30 cellular contexts compared by ENCODE assay signal in the genomic region with DNA sequence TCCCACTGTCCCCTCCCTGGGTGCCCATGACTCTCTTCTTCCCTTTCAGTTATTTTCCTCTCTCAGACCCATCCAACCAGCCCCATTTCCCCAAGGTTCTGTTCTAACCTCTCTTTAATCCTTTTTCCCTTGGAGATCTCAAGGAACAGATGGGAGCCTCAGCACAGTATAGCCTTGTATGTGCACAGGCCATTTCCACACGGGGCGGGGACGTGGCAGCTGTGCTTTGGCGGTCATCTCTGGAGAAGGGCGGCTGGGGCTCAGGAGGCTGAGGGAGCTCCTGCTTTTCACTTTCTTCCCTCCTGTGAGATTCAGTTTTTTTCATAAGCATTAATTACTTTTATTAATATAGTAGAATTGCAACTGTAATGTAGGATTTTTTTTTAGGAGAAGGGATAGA.
A peak's percentile ranks its signal among the peaks of the same experiment; 100 is the strongest.
DNase-seq lines count a peak whose midpoint lies in the region; ATAC-seq and TF ChIP-seq lines count a peak whose summit lies in the region.
"Had no signal": no experiment of that assay in that cellular context is flagged by ENCODE, and none has a peak within 500 bp of the region (broad histone marks: within the 10 kb centered on the region; RNA-seq: fewer than 3 reads in every experiment).

No MANE protein-coding gene starts in this region.

- ATAC-seq in CD4-positive, CD25-positive, alpha-beta regulatory T cell (ENCODE audit: low read depth in 2 of 2): no peak
- ATAC-seq: activated naive CD4-positive, alpha-beta T cell treated with anti-CD3 and anti-CD28 coated beads, Interleukin-2, amount 50 U/mL, for 72 hours; effector memory CD8-positive, alpha-beta T cell; left cardiac atrium; natural killer cell; PC-3; T-cell had no signal

- no peak overlapping the region for H4K12ac ChIP-seq in trophoblast cell (ENCODE audit: low read depth, low read length)

- no peak overlapping the region for H3K4ac ChIP-seq in trophoblast cell (ENCODE audit: low read depth, low read length)

- H3K9me3 Mint-ChIP-seq in CD4-positive, CD25-positive, alpha-beta regulatory T cell: peaks cover 0 to 3% (median 1%) of the 10 kb centered on the region in 7 donors
- peaks cover 21% of the 10 kb centered on the region for H3K9me3 Mint-ChIP-seq in glutamatergic neuron (ENCODE audit: unreplicated experiment)
- H3K9me3 Mint-ChIP-seq: natural killer cell, T-cell had no signal

- H3K27me3 ChIP-seq in CD4-positive, CD25-positive, alpha-beta regulatory T cell (ENCODE audit: control insufficient read depth, insufficient read depth, low read length): no peaks in the 10 kb centered on the region
- H3K27me3 ChIP-seq in trophoblast cell (ENCODE audit: insufficient read depth, low read length): no peaks in the 10 kb centered on the region
- H3K27me3 ChIP-seq in spleen (replicated peaks in 1 of 7): no peaks in the 10 kb centered on the region
- H3K27me3 ChIP-seq: esophagus squamous epithelium had no signal

- TF ChIP-seq CTCF in glutamatergic neuron (IDR thresholded peaks at IDR 0.05; ENCODE audit: partially characterized antibody, unreplicated experiment) (no peak), spleen (IDR thresholded peaks at IDR 0.05 in 8 of 11, conservative IDR thresholded peaks at IDR 0.05 in 3 of 11) (no peak)

- no peaks in the 10 kb centered on the region for H3K36me3 Mint-ChIP-seq in CD4-positive, CD25-positive, alpha-beta regulatory T cell
- peaks cover 8% of the 10 kb centered on the region for H3K36me3 Mint-ChIP-seq in glutamatergic neuron (ENCODE audit: unreplicated experiment)
- H3K36me3 Mint-ChIP-seq: activated naive CD4-positive, alpha-beta T cell treated with anti-CD3 and anti-CD28 coated beads, Interleukin-2, amount 50 U/mL, for 72 hours; CD4-positive, alpha-beta memory T cell; natural killer cell; T-cell had no signal

- H3K9me3 ChIP-seq in CD4-positive, CD25-positive, alpha-beta regulatory T cell (ENCODE audit: control insufficient read depth in 2 of 2, low read length in 2 of 2): no peaks in the 10 kb centered on the region
- H3K9me3 ChIP-seq in trophoblast cell (ENCODE audit: insufficient read depth, low read depth, low read length) (peaks cover 5% of the 10 kb centered on the region), spleen (peaks cover 0 to 4% (median 0%) of the 10 kb centered on the region in 8 donors)
- H3K9me3 ChIP-seq: esophagus squamous epithelium, prostate gland had no signal

- no peak for DNase-seq in CD4-positive, CD25-positive, alpha-beta regulatory T cell
- peak; percentile 96 for DNase-seq in NCI-H82 (lab: John Stamatoyannopoulos, UW)
- DNase-seq in glutamatergic neuron: peak; percentile 62
- no peak for DNase-seq in trophoblast cell
- no peak for DNase-seq in spleen
- DNase-seq in epidermal melanocyte (ENCODE audit: insufficient read length, low spot score): no peak
- DNase-seq in DMS153 (lab: John Stamatoyannopoulos, UW): no peak
- no peak for DNase-seq in iPS-NIHi11 (ENCODE audit: low spot score)
- DNase-seq: activated CD4-positive, alpha-beta T cell treated with anti-CD3 and anti-CD28 coated beads for 4 hours; CD4-positive, alpha-beta memory T cell; cerebellar nuclear complex; effector memory CD8-positive, alpha-beta T cell; esophagus squamous epithelium; GF-D8; KG1; left cardiac atrium; mesendoderm; MV-4-11; natural killer cell; NCI-H1694; NCI-H2227 treated with DMSO at 0.1 percent for 48 hours; NCI-H774; PC-3; stimulated activated naive CD4-positive, alpha-beta T cell; T-cell had no signal

- H3K9ac ChIP-seq in trophoblast cell (ENCODE audit: low read length): no peak overlapping the region

- H2AFZ ChIP-seq in trophoblast cell (ENCODE audit: insufficient read depth, low read length, poor library complexity): no peak overlapping the region

- no CpG with 5 or more reads among the region's 5 CpGs for WGBS in trophoblast cell (ENCODE audit: extremely low coverage, insufficient coverage, insufficient read length)
- WGBS in spleen, 5 donors: 89 to 99% (median 96%) methylated on average over 5 of the region's 5 CpGs

- H2BK12ac ChIP-seq in trophoblast cell (ENCODE audit: low read length): peak overlapping the region; percentile 86

- H3K14ac ChIP-seq in trophoblast cell (ENCODE audit: low read length): peak overlapping the region; percentile 52

- no peaks in the 10 kb centered on the region for H3K4me1 ChIP-seq in CD4-positive, CD25-positive, alpha-beta regulatory T cell (ENCODE audit: control insufficient read depth, insufficient read depth, low read length, poor library complexity, severe bottlenecking)
- peaks cover 21 to 25% of the 10 kb centered on the region in 2 experiments for H3K4me1 ChIP-seq in trophoblast cell (ENCODE audit: control insufficient read depth in 1 of 2, insufficient read depth in 2 of 2, low read length in 2 of 2)
- peaks cover 0 to 32% (median 14%) of the 10 kb centered on the region in 6 donors for H3K4me1 ChIP-seq in spleen
- H3K4me1 ChIP-seq: HAP-1, prostate gland had no signal

- H3K27ac ChIP-seq in CD4-positive, CD25-positive, alpha-beta regulatory T cell (ENCODE audit: insufficient read depth, low read length, poor library complexity, severe bottlenecking): no peak overlapping the region
- H3K27ac ChIP-seq in trophoblast cell (ENCODE audit: low read depth, low read length) (no peak overlapping the region), spleen (peak overlapping the region in 1 of 8 donors; percentile 91)
- H3K27ac ChIP-seq: esophagus squamous epithelium, prostate gland had no signal

- H3K79me1 ChIP-seq in trophoblast cell (ENCODE audit: low read length): peaks cover 49% of the 10 kb centered on the region

- H3K23ac ChIP-seq in trophoblast cell (ENCODE audit: low read length): no peak overlapping the region

- H3K4me3 Mint-ChIP-seq in CD4-positive, CD25-positive, alpha-beta regulatory T cell: no peak overlapping the region
- H3K4me3 Mint-ChIP-seq in glutamatergic neuron (ENCODE audit: unreplicated experiment): peak overlapping the region; percentile 46
- H3K4me3 Mint-ChIP-seq: activated T-helper 1 cell treated with anti-CD3 and anti-CD28 coated beads, Interleukin-12 subunit alpha, Interleukin-12 subunit beta, Interleukin-2, Interleukin-4 antibody, amounts not matched to agents 30 ng/mL and 10 ng/mL and 1 ng/mL, durations not matched to agents 14 hours and 24 hours and 36 hours; CD4-positive, alpha-beta memory T cell; effector memory CD8-positive, alpha-beta T cell; natural killer cell; T-cell had no signal

- peaks cover 2% of the 10 kb centered on the region for H3K79me2 ChIP-seq in trophoblast cell (ENCODE audit: control insufficient read depth, insufficient read depth, low read length, poor library complexity)

- no peaks in the 10 kb centered on the region for H3K27me3 Mint-ChIP-seq in CD4-positive, CD25-positive, alpha-beta regulatory T cell
- peaks cover 7% of the 10 kb centered on the region for H3K27me3 Mint-ChIP-seq in glutamatergic neuron (ENCODE audit: unreplicated experiment)
- H3K27me3 Mint-ChIP-seq: CD4-positive, alpha-beta memory T cell; effector memory CD8-positive, alpha-beta T cell; T-cell had no signal

- no peak overlapping the region for H4K8ac ChIP-seq in trophoblast cell (ENCODE audit: low read depth, low read length)

- H3K4me1 Mint-ChIP-seq in CD4-positive, CD25-positive, alpha-beta regulatory T cell: peaks cover 0 to 2% (median under 1%) of the 10 kb centered on the region in 4 donors
- peaks cover 23% of the 10 kb centered on the region for H3K4me1 Mint-ChIP-seq in glutamatergic neuron (ENCODE audit: low read depth, unreplicated experiment)
- H3K4me1 Mint-ChIP-seq: natural killer cell had no signal

- peak overlapping the region; percentile 67 for H2BK120ac ChIP-seq in trophoblast cell (ENCODE audit: insufficient read depth, low read length, poor library complexity)

- H3K4me2 ChIP-seq in trophoblast cell (ENCODE audit: low read length): no peak overlapping the region

- intact Hi-C loops in spleen (cut with DNase I; ENCODE audit: low total_unique reads): no loop called here

- peak overlapping the region; percentile 85 for H4K91ac ChIP-seq in trophoblast cell (ENCODE audit: low read depth, low read length)

- no peak overlapping the region for H3K4me3 ChIP-seq in CD4-positive, CD25-positive, alpha-beta regulatory T cell (ENCODE audit: low read depth, low read length)
- H3K4me3 ChIP-seq in trophoblast cell (ENCODE audit: low read depth, low read length): no peak overlapping the region
- no peak overlapping the region for H3K4me3 ChIP-seq in spleen
- H3K4me3 ChIP-seq: esophagus squamous epithelium, HAP-1, prostate gland, skin epidermis had no signal

- H3K27ac Mint-ChIP-seq in CD4-positive, CD25-positive, alpha-beta regulatory T cell: peak overlapping the region in 2 of 3 donors; percentile 22 to 42
- H3K27ac Mint-ChIP-seq in glutamatergic neuron (ENCODE audit: unreplicated experiment): peak overlapping the region; percentile 94
- H3K27ac Mint-ChIP-seq: activated naive CD4-positive, alpha-beta T cell treated with anti-CD3 and anti-CD28 coated beads, Interleukin-2, amount 50 U/mL, for 72 hours; activated T-helper 1 cell treated with anti-CD3 and anti-CD28 coated beads, Interleukin-12 subunit alpha, Interleukin-12 subunit beta, Interleukin-2, Interleukin-4 antibody, amounts not matched to agents 30 ng/mL and 10 ng/mL and 1 ng/mL, durations not matched to agents 14 hours and 24 hours and 36 hours; natural killer cell; T-cell had no signal

- H2AK5ac ChIP-seq in trophoblast cell (ENCODE audit: low read length): peak overlapping the region; percentile 71

- TF ChIP-seq POLR2A in spleen (IDR thresholded peaks at IDR 0.05): no peak

- no peaks in the 10 kb centered on the region for H3K36me3 ChIP-seq in CD4-positive, CD25-positive, alpha-beta regulatory T cell (ENCODE audit: control insufficient read depth, insufficient read depth, low read length)
- H3K36me3 ChIP-seq in trophoblast cell (ENCODE audit: control insufficient read depth in 1 of 2, insufficient read depth in 2 of 2, low read length in 2 of 2) (no peaks in the 10 kb centered on the region), spleen (no peaks in the 10 kb centered on the region)
- H3K36me3 ChIP-seq: esophagus squamous epithelium, HAP-1, prostate gland had no signal

- no peak overlapping the region for H2BK5ac ChIP-seq in trophoblast cell (ENCODE audit: low read depth, low read length, poor library complexity)

- peak overlapping the region; percentile 32 for H3K18ac ChIP-seq in trophoblast cell (ENCODE audit: low read length)

Comparison
In these comparisons a context has a peak if more than half of its experiments do, and no peak if none do; other contexts are left out.
1. DNase-seq: peak in NCI-H82 (single experiment) and glutamatergic neuron (single experiment); none in CD4-positive, CD25-positive, alpha-beta regulatory T cell (0 of 3), trophoblast cell (0 of 2), spleen (single experiment), epidermal melanocyte (single experiment), DMS153 (single experiment) and iPS-NIHi11 (single experiment).